In the genomic region with DNA sequence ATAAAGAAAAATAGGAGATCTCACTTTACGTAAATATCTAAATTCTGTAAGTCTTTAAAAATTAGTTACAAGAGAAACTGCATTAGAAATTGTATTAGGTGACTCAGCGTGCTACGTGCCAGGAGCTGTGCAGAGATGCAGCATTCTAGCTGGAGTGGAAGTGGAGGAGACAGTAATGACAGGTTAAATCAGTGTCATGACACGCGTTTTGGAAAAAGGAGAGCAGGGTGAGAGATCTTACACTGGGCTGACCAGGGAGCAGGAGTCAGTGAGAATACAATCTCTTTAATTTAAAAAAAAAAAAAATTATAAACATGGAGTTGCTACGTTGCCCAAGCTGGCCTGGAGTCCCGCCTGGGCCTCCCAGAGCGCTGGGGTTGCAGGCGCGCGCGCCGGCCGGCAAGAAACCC, we compare ENCODE assay signal across 1 cellular context.
TF ChIP-seq lines count a peak whose summit lies in the region.

No MANE protein-coding gene starts in this region.

TF ChIP-seq in GM23338, 12 proteins besides CTCF, POLR2A, EP300 and RAD21 (continued from another document):
- no peak for TF ChIP-seq ZNF462 (CRISPR knock-in tag; IDR thresholded peaks at IDR 0.05)
- no peak for TF ChIP-seq STAT1 (IDR thresholded peaks at IDR 0.05; ENCODE audit: unreplicated experiment)
